ENCODE assay signal across 19 cellular contexts in the genomic region with DNA sequence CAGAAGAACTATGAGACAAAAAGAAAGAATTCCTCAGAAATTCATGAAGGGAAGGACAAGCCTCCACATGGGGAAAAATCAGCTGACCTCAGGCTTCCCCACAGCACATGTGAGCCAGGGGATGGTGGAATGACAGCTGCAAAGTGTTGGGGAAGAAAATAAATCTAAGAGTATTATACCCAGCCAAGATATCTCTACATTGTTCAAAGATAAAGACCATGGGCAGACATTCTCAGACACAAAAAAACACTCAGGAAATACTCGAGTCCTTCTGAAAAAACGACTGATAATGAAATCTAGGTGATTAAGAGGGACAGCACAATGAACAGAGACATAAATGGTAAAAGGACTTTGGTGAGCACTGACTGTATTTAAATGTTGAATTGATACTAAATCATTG. TPM values are rescaled to one million over a fixed set of nuclear protein-coding genes. Genes with fewer than 3 reads are reported as not detected.
A peak's percentile ranks its signal among the peaks of the same experiment; 100 is the strongest.
DNase-seq lines count a peak whose midpoint lies in the region; ATAC-seq, FAIRE-seq and TF ChIP-seq lines count a peak whose summit lies in the region.
"Had no signal": no experiment of that assay in that cellular context is flagged by ENCODE, and none has a peak within 500 bp of the region (broad histone marks: within the 10 kb centered on the region; RNA-seq: fewer than 3 reads in every experiment).

No MANE protein-coding gene starts in this region.

- H3K27me3 ChIP-seq in HepG2 (ENCODE audit: control insufficient read depth in 1 of 2, insufficient read depth in 2 of 2, low read length in 2 of 2) = peaks cover 0 to 3% of the 10 kb centered on the region in 2 experiments; a peak in 1 of 5 replicates
- H3K27me3 ChIP-seq in right lobe of liver = no peaks in the 10 kb centered on the region

- H3K4me1 Mint-ChIP-seq in mesothelial cell of epicardium = peaks cover 13% of the 10 kb centered on the region
- H3K4me1 Mint-ChIP-seq in type B pancreatic cell (ENCODE audit: unreplicated experiment) = peaks cover 14% of the 10 kb centered on the region

- H3K4me2 ChIP-seq in HepG2 (ENCODE audit: low read depth, low read length) = no peak overlapping the region
- H3K4me2 ChIP-seq: BLaER1 treated with 17β-estradiol and CSF1 and Interleukin-3, amounts not matched to agents 10 nM and 100 nM had no signal

- peak; percentile 32 for FAIRE-seq in HepG2 (lab: Jason Lieb, UNC)
- FAIRE-seq: D721Med, GM12892, GM19239 had no signal

- peaks cover 23% of the 10 kb centered on the region for H3K36me3 Mint-ChIP-seq in mesothelial cell of epicardium
- peaks cover 14% of the 10 kb centered on the region for H3K36me3 Mint-ChIP-seq in type B pancreatic cell

- H3K36me3 ChIP-seq in HepG2 (replicated peaks in 1 of 2; ENCODE audit: control insufficient read depth in 1 of 2, insufficient read depth in 2 of 2, low read length in 2 of 2) (no peaks in the 10 kb centered on the region), right lobe of liver (no peaks in the 10 kb centered on the region), HEK293 (ENCODE audit: control insufficient read depth in 2 of 2, insufficient read depth in 1 of 2, low read length in 2 of 2) (peaks cover 0 to 13% of the 10 kb centered on the region in 2 experiments; a peak in 2 of 3 replicates)

- H3K9me3 ChIP-seq in HepG2 (ENCODE audit: low read length) (peaks cover 15% of the 10 kb centered on the region), right lobe of liver (no peaks in the 10 kb centered on the region), HEK293 (ENCODE audit: control insufficient read depth, insufficient read depth, low read depth, low read length) (no peaks in the 10 kb centered on the region)

- H3K9ac ChIP-seq in HepG2 (ENCODE audit: insufficient read depth, low read depth, low read length) = no peak overlapping the region
- H3K9ac ChIP-seq: BLaER1 treated with 17β-estradiol and CSF1 and Interleukin-3, amounts not matched to agents 10 nM and 100 nM had no signal

- H3K27ac ChIP-seq in HepG2 (ENCODE audit: extremely low read length, insufficient read depth, low read length) (no peak overlapping the region), right lobe of liver (no peak overlapping the region), HEK293 (ENCODE audit: extremely low read depth, low read depth, low read length) (no peak overlapping the region)
- H3K27ac ChIP-seq: BLaER1 treated with 17β-estradiol and CSF1 and Interleukin-3, amounts not matched to agents 10 nM and 100 nM had no signal

- ATAC-seq in HepG2 (no peak), right lobe of liver (no peak), GM18909 (IDR thresholded peaks at IDR 0.05; ENCODE audit: poor library complexity, unreplicated experiment) (no peak)

- DNase-seq in HepG2 (ENCODE audit: low spot score) = no peak
- no peak for DNase-seq in right lobe of liver
- no peak for DNase-seq in mesothelial cell of epicardium (ENCODE audit: low spot score in 2 of 2, unreplicated experiment in 2 of 2)
- no peak for DNase-seq in type B pancreatic cell (ENCODE audit: extremely low spot score, unreplicated experiment)
- no peak for DNase-seq in HEK293T (ENCODE audit: extremely low spot score)
- DNase-seq in NCI-H748 (lab: John Stamatoyannopoulos, UW; ENCODE audit: unreplicated experiment) = no peak
- DNase-seq: ACHN; CD4-positive, alpha-beta memory T cell; DND-41; GDM1; HCEC 1CT had no signal

- H2AFZ ChIP-seq in HepG2 (ENCODE audit: low read length) = no peak overlapping the region

- TF ChIP-seq RAD21 in HepG2 (CRISPR knock-in tag; IDR thresholded peaks at IDR 0.05) = no peak

- peaks cover 16% of the 10 kb centered on the region for H3K27me3 Mint-ChIP-seq in mesothelial cell of epicardium (ENCODE audit: low read depth)
- H3K27me3 Mint-ChIP-seq in type B pancreatic cell = peaks cover 13% of the 10 kb centered on the region
- H3K27me3 Mint-ChIP-seq: CD4-positive, alpha-beta memory T cell had no signal

- H4K20me1 ChIP-seq in HepG2 (ENCODE audit: insufficient read depth, low read length) = no peaks in the 10 kb centered on the region

- no peak overlapping the region for H3K4me3 ChIP-seq in HepG2 (replicated peaks in 1 of 3; ENCODE audit: insufficient read depth in 1 of 3, low read depth in 2 of 3, low read length in 3 of 3)
- H3K4me3 ChIP-seq in right lobe of liver = no peak overlapping the region
- no peak overlapping the region for H3K4me3 ChIP-seq in HEK293 (ENCODE audit: low read depth, low read length)

- TF ChIP-seq EP300 in HepG2 (IDR thresholded peaks at IDR 0.05; ENCODE audit: low read depth in 2 of 2, low read length in 2 of 2) = no peak
- TF ChIP-seq EP300 in HepG2 (CRISPR knock-in tag; IDR thresholded peaks at IDR 0.05; ENCODE audit: borderline replicate concordance) = no peak

- POLR2A ChIA-PET in HepG2 (lab: Yijun Ruan, JAX) (no interaction called here), HEK293 (lab: Yijun Ruan, JAX) (no interaction called here), HEK293T (lab: Yijun Ruan, JAX) (no interaction called here)

- CTCF ChIA-PET in HepG2 (lab: Yijun Ruan, JAX; ENCODE audit: low intra/inter-chr PET ratio, low total read pairs) (no interaction called here), HEK293 (lab: Yijun Ruan, JAX) (no interaction called here), HEK293T (lab: Yijun Ruan, JAX) (no interaction called here)

- H3K9me3 Mint-ChIP-seq in mesothelial cell of epicardium (peaks cover 10% of the 10 kb centered on the region), type B pancreatic cell (peaks cover 7% of the 10 kb centered on the region)

- no peak overlapping the region for H3K27ac Mint-ChIP-seq in mesothelial cell of epicardium
- H3K27ac Mint-ChIP-seq in type B pancreatic cell = no peak overlapping the region
- H3K27ac Mint-ChIP-seq: CD4-positive, alpha-beta memory T cell had no signal

- 15% methylated on average over 2 of the region's 2 CpGs for WGBS in HepG2 (ENCODE audit: low lambda C conversion rate)
- WGBS in right lobe of liver (ENCODE audit: insufficient coverage, low coverage, low lambda C conversion rate, missing lambda C conversion rate) = 54% methylated on average over 2 of the region's 2 CpGs

- TF ChIP-seq CTCF in HepG2 (CRISPR knock-in tag; IDR thresholded peaks at IDR 0.05) = no peak
- no peak for TF ChIP-seq CTCF in right lobe of liver (IDR thresholded peaks at IDR 0.05)
- TF ChIP-seq CTCF in HEK293 (tag by site-specific recombination; IDR thresholded peaks at IDR 0.05) = no peak
- no peak for TF ChIP-seq CTCF in mesothelial cell of epicardium (IDR thresholded peaks at IDR 0.05; ENCODE audit: unreplicated experiment)
- TF ChIP-seq CTCF in type B pancreatic cell (conservative IDR thresholded peaks at IDR 0.05) = no peak

- TF ChIP-seq POLR2A in HepG2 (IDR thresholded peaks at IDR 0.05; ENCODE audit: insufficient read depth in 1 of 2, low read depth in 2 of 2, low read length in 2 of 2) = no peak
- TF ChIP-seq POLR2A in right lobe of liver (IDR thresholded peaks at IDR 0.05) = no peak

- no peaks in the 10 kb centered on the region for H3K79me2 ChIP-seq in HepG2 (ENCODE audit: insufficient read depth, low read length)

- in situ Hi-C loops in HepG2 (cut with HindIII; ENCODE audit: extremely low pct_ligation_motif_present, low pct_unique_long_range_greater_than_20kb) = no loop called here

- H3K4me3 Mint-ChIP-seq in mesothelial cell of epicardium (peak overlapping the region; percentile 14), type B pancreatic cell (peak overlapping the region; percentile 54)

- TSS peak; percentile 43 for BruUV-seq in HepG2 (replicated peaks; lab: Mats Ljungman, UMichigan)

- peaks cover 21% of the 10 kb centered on the region for H3K4me1 ChIP-seq in HepG2 (ENCODE audit: insufficient read depth, low read length)
- H3K4me1 ChIP-seq in right lobe of liver = peaks cover 0 to 5% (median 0%) of the 10 kb centered on the region in 4 donors
- H3K4me1 ChIP-seq in HEK293 (ENCODE audit: control insufficient read depth, insufficient read depth, low read length) = no peaks in the 10 kb centered on the region; the same call in 1 of the 2 replicates

- intact Hi-C loops in HepG2 (cut with micrococcal nuclease; ENCODE audit: unreplicated experiment) = no loop called here
- intact Hi-C loops in right lobe of liver (cut with DNase I) = no loop called here

RNA-seq across cellular contexts. Expression of gene RAB40B, which starts 3.9 kb away (rescaled TPM):
- total RNA-seq in HepG2 (2016; rRNA removed; fragmentation: Illumina TruSeq; extraction: Trizol) (4.4 and 6.2 TPM in 2 replicates), right lobe of liver (10 to 100 TPM in 3 of 6 experiments, 1 to 10 TPM in 3; 3.7 to 12.5 (median 9.3) TPM), mesothelial cell of epicardium (25.0 to 26.5 TPM (median 25.5 TPM) in 3 replicates), type B pancreatic cell (ENCODE audit: low replicate concordance) (16.7 and 18.9 TPM in 2 replicates)
- 8.6 and 11.9 TPM in 2 replicates for total RNA-seq in HepG2 (2016; cell fraction: cytosol; rRNA removed; fragmentation: Illumina TruSeq; extraction: Trizol; ENCODE audit: low read depth)
- 6.2 and 7.4 TPM in 2 replicates for total RNA-seq in HepG2 (2016; cell fraction: insoluble cytoplasmic fraction; rRNA removed; fragmentation: Illumina TruSeq; extraction: Trizol)
- 18.5 and 22.6 TPM in 2 replicates for total RNA-seq in HepG2 (2016; cell fraction: membrane; rRNA removed; fragmentation: Illumina TruSeq; extraction: Trizol)
- 3.7 TPM in 2 replicates for total RNA-seq in HepG2 (2016; cell fraction: nucleus; rRNA removed; fragmentation: Illumina TruSeq; extraction: Trizol)
- 6.5 and 7.2 TPM in 2 replicates for polyA plus RNA-seq in HepG2 (2011; rRNA removed)
- 5.7 and 9.9 TPM in 2 replicates for polyA plus RNA-seq in HepG2 (2011; cell fraction: cytosol; rRNA removed)
- 10.8 and 12.6 TPM in 2 replicates for polyA plus RNA-seq in HepG2 (2011; cell fraction: nucleus; rRNA removed)
- 6.2 and 7.3 TPM in 2 replicates for polyA plus RNA-seq in HepG2 (2012)
- polyA plus RNA-seq in HepG2 (2016; cell fraction: cytosol; fragmentation: Illumina TruSeq; extraction: Trizol; ENCODE audit: low read depth) = 25.0 and 26.7 TPM in 2 replicates
- polyA plus RNA-seq in HepG2 (2016; cell fraction: insoluble cytoplasmic fraction; fragmentation: Illumina TruSeq; extraction: Trizol; ENCODE audit: low read depth) = 7.0 and 7.6 TPM in 2 replicates
- 27.5 and 28.9 TPM in 2 replicates for polyA plus RNA-seq in HepG2 (2016; cell fraction: membrane; fragmentation: Illumina TruSeq; extraction: Trizol; ENCODE audit: low read depth)
- polyA plus RNA-seq in HepG2 (2016; cell fraction: nucleus; fragmentation: Illumina TruSeq; extraction: Trizol; ENCODE audit: insufficient read depth, low read depth) = 8.7 and 12.0 TPM in 2 replicates
- 3.1 and 8.9 TPM in 2 replicates for polyA minus RNA-seq in HepG2 (2011; rRNA and poly(A)+ RNA removed; ENCODE audit: low replicate concordance)
- 1.4 and 3.2 TPM in 2 replicates for polyA minus RNA-seq in HepG2 (2011; cell fraction: cytosol; rRNA and poly(A)+ RNA removed)
- polyA minus RNA-seq in HepG2 (2011; cell fraction: nucleus; rRNA and poly(A)+ RNA removed) = 2.7 TPM in 2 replicates

RNA-seq across cellular contexts. Expression of gene FN3KRP, which starts 21.9 kb away (rescaled TPM):
- total RNA-seq in HepG2 (2016; rRNA removed; fragmentation: Illumina TruSeq; extraction: Trizol) = 28.2 and 36.1 TPM in 2 replicates
- 5.3 and 7.1 TPM in 2 replicates for total RNA-seq in HepG2 (2016; cell fraction: cytosol; rRNA removed; fragmentation: Illumina TruSeq; extraction: Trizol; ENCODE audit: low read depth)
- total RNA-seq in HepG2 (2016; cell fraction: insoluble cytoplasmic fraction; rRNA removed; fragmentation: Illumina TruSeq; extraction: Trizol) = 27.6 and 34.8 TPM in 2 replicates
- total RNA-seq in HepG2 (2016; cell fraction: membrane; rRNA removed; fragmentation: Illumina TruSeq; extraction: Trizol) = 17.5 and 18.4 TPM in 2 replicates
- total RNA-seq in HepG2 (2016; cell fraction: nucleus; rRNA removed; fragmentation: Illumina TruSeq; extraction: Trizol) = 16.5 and 21.0 TPM in 2 replicates
- 22.1 and 22.4 TPM in 2 replicates for polyA plus RNA-seq in HepG2 (2011; rRNA removed)
- polyA plus RNA-seq in HepG2 (2011; cell fraction: cytosol; rRNA removed) = 17.7 and 18.3 TPM in 2 replicates
- 34.0 and 36.3 TPM in 2 replicates for polyA plus RNA-seq in HepG2 (2011; cell fraction: nucleus; rRNA removed)
- polyA plus RNA-seq in HepG2 (2012) = 27.4 and 37.9 TPM in 2 replicates
- 6.9 and 7.2 TPM in 2 replicates for polyA plus RNA-seq in HepG2 (2016; cell fraction: cytosol; fragmentation: Illumina TruSeq; extraction: Trizol; ENCODE audit: low read depth)
- polyA plus RNA-seq in HepG2 (2016; cell fraction: insoluble cytoplasmic fraction; fragmentation: Illumina TruSeq; extraction: Trizol; ENCODE audit: low read depth) = 54.4 and 62.2 TPM in 2 replicates
- 14.4 and 14.9 TPM in 2 replicates for polyA plus RNA-seq in HepG2 (2016; cell fraction: membrane; fragmentation: Illumina TruSeq; extraction: Trizol; ENCODE audit: low read depth)
- polyA plus RNA-seq in HepG2 (2016; cell fraction: nucleus; fragmentation: Illumina TruSeq; extraction: Trizol; ENCODE audit: insufficient read depth, low read depth) = 57.5 and 59.5 TPM in 2 replicates
- polyA minus RNA-seq in HepG2 (2011; rRNA and poly(A)+ RNA removed; ENCODE audit: low replicate concordance) = 13.3 and 23.3 TPM in 2 replicates
- 11.0 and 11.2 TPM in 2 replicates for polyA minus RNA-seq in HepG2 (2011; cell fraction: cytosol; rRNA and poly(A)+ RNA removed)
- 9.8 and 12.2 TPM in 2 replicates for polyA minus RNA-seq in HepG2 (2011; cell fraction: nucleus; rRNA and poly(A)+ RNA removed)
- total RNA-seq in right lobe of liver = 10 to 100 TPM in 4 of 6 experiments, 1 to 10 TPM in 2; 7.6 to 24.8 (median 14.3) TPM
- total RNA-seq in mesothelial cell of epicardium = 30.3 to 31.6 TPM (median 30.6 TPM) in 3 replicates
- 36.5 and 42.5 TPM in 2 replicates for total RNA-seq in type B pancreatic cell (ENCODE audit: low replicate concordance)

RNA-seq across cellular contexts. Expression of gene FN3K, which starts 40.8 kb away (rescaled TPM):
- 12.2 and 22.0 TPM in 2 replicates for total RNA-seq in HepG2 (2016; rRNA removed; fragmentation: Illumina TruSeq; extraction: Trizol)
- total RNA-seq in HepG2 (2016; cell fraction: cytosol; rRNA removed; fragmentation: Illumina TruSeq; extraction: Trizol; ENCODE audit: low read depth) = 9.6 and 10.3 TPM in 2 replicates
- 12.7 and 23.9 TPM in 2 replicates for total RNA-seq in HepG2 (2016; cell fraction: insoluble cytoplasmic fraction; rRNA removed; fragmentation: Illumina TruSeq; extraction: Trizol)
- total RNA-seq in HepG2 (2016; cell fraction: membrane; rRNA removed; fragmentation: Illumina TruSeq; extraction: Trizol) = 17.0 and 17.4 TPM in 2 replicates
- 29.1 and 32.3 TPM in 2 replicates for total RNA-seq in HepG2 (2016; cell fraction: nucleus; rRNA removed; fragmentation: Illumina TruSeq; extraction: Trizol)
- 3.5 and 5.7 TPM in 2 replicates for polyA plus RNA-seq in HepG2 (2011; rRNA removed)
- polyA plus RNA-seq in HepG2 (2011; cell fraction: cytosol; rRNA removed) = 1.9 and 2.0 TPM in 2 replicates
- 27.8 and 27.9 TPM in 2 replicates for polyA plus RNA-seq in HepG2 (2011; cell fraction: nucleus; rRNA removed)
- polyA plus RNA-seq in HepG2 (2012) = 48.6 and 58.1 TPM in 2 replicates
- polyA plus RNA-seq in HepG2 (2016; cell fraction: cytosol; fragmentation: Illumina TruSeq; extraction: Trizol; ENCODE audit: low read depth) = 21.3 and 21.5 TPM in 2 replicates
- polyA plus RNA-seq in HepG2 (2016; cell fraction: insoluble cytoplasmic fraction; fragmentation: Illumina TruSeq; extraction: Trizol; ENCODE audit: low read depth) = 52.3 and 61.0 TPM in 2 replicates
- polyA plus RNA-seq in HepG2 (2016; cell fraction: membrane; fragmentation: Illumina TruSeq; extraction: Trizol; ENCODE audit: low read depth) = 23.7 and 26.9 TPM in 2 replicates
- polyA plus RNA-seq in HepG2 (2016; cell fraction: nucleus; fragmentation: Illumina TruSeq; extraction: Trizol; ENCODE audit: insufficient read depth, low read depth) = 78.1 and 80.9 TPM in 2 replicates
- polyA minus RNA-seq in HepG2 (2011; rRNA and poly(A)+ RNA removed; ENCODE audit: low replicate concordance) = 1.6 and 9.2 TPM in 2 replicates
- 17.1 and 26.0 TPM in 2 replicates for polyA minus RNA-seq in HepG2 (2011; cell fraction: cytosol; rRNA and poly(A)+ RNA removed)
- 24.3 and 29.1 TPM in 2 replicates for polyA minus RNA-seq in HepG2 (2011; cell fraction: nucleus; rRNA and poly(A)+ RNA removed)
- total RNA-seq in right lobe of liver = 10 to 100 TPM; 29.6 to 61.6 (median 45.5) TPM
- total RNA-seq in mesothelial cell of epicardium = 31.9 to 33.3 TPM (median 33.0 TPM) in 3 replicates
- total RNA-seq in type B pancreatic cell (ENCODE audit: low replicate concordance) = 30.3 and 31.3 TPM in 2 replicates
- total RNA-seq: H4, HT1080 had no signal

RNA-seq across cellular contexts. Expression of gene WDR45B, which starts 46.4 kb away (rescaled TPM):
- total RNA-seq in HepG2 (2016; rRNA removed; fragmentation: Illumina TruSeq; extraction: Trizol) = 86.2 and 88.8 TPM in 2 replicates
- total RNA-seq in HepG2 (2016; cell fraction: cytosol; rRNA removed; fragmentation: Illumina TruSeq; extraction: Trizol; ENCODE audit: low read depth) = 59.9 and 62.3 TPM in 2 replicates
- 80.2 and 87.6 TPM in 2 replicates for total RNA-seq in HepG2 (2016; cell fraction: insoluble cytoplasmic fraction; rRNA removed; fragmentation: Illumina TruSeq; extraction: Trizol)
- 148 and 149 TPM in 2 replicates for total RNA-seq in HepG2 (2016; cell fraction: membrane; rRNA removed; fragmentation: Illumina TruSeq; extraction: Trizol)
- 45.2 and 55.4 TPM in 2 replicates for total RNA-seq in HepG2 (2016; cell fraction: nucleus; rRNA removed; fragmentation: Illumina TruSeq; extraction: Trizol)
- 153 and 155 TPM in 2 replicates for polyA plus RNA-seq in HepG2 (2011; rRNA removed)
- polyA plus RNA-seq in HepG2 (2011; cell fraction: cytosol; rRNA removed) = 121 and 131 TPM in 2 replicates
- 186 and 214 TPM in 2 replicates for polyA plus RNA-seq in HepG2 (2011; cell fraction: nucleus; rRNA removed)
- 124 and 164 TPM in 2 replicates for polyA plus RNA-seq in HepG2 (2012)
- polyA plus RNA-seq in HepG2 (2016; cell fraction: cytosol; fragmentation: Illumina TruSeq; extraction: Trizol; ENCODE audit: low read depth) = 65.9 and 70.7 TPM in 2 replicates
- polyA plus RNA-seq in HepG2 (2016; cell fraction: insoluble cytoplasmic fraction; fragmentation: Illumina TruSeq; extraction: Trizol; ENCODE audit: low read depth) = 89.4 and 101 TPM in 2 replicates
- 129 and 138 TPM in 2 replicates for polyA plus RNA-seq in HepG2 (2016; cell fraction: membrane; fragmentation: Illumina TruSeq; extraction: Trizol; ENCODE audit: low read depth)
- polyA plus RNA-seq in HepG2 (2016; cell fraction: nucleus; fragmentation: Illumina TruSeq; extraction: Trizol; ENCODE audit: insufficient read depth, low read depth) = 81.4 and 81.5 TPM in 2 replicates
- polyA minus RNA-seq in HepG2 (2011; rRNA and poly(A)+ RNA removed; ENCODE audit: low replicate concordance) = 68.7 and 113 TPM in 2 replicates
- polyA minus RNA-seq in HepG2 (2011; cell fraction: cytosol; rRNA and poly(A)+ RNA removed) = 60.7 and 64.4 TPM in 2 replicates
- polyA minus RNA-seq in HepG2 (2011; cell fraction: nucleus; rRNA and poly(A)+ RNA removed) = 61.5 and 68.1 TPM in 2 replicates
- 10 to 100 TPM; 27.7 to 40.7 (median 31.6) TPM for total RNA-seq in right lobe of liver
- 90.2 to 93.3 TPM (median 92.3 TPM) in 3 replicates for total RNA-seq in mesothelial cell of epicardium
- 74.0 and 100 TPM in 2 replicates for total RNA-seq in type B pancreatic cell (ENCODE audit: low replicate concordance)

RNA-seq across cellular contexts. Expression of gene TBCD, which starts 57.2 kb away (rescaled TPM):
- total RNA-seq in HepG2 (2016; rRNA removed; fragmentation: Illumina TruSeq; extraction: Trizol) = 33.9 and 49.6 TPM in 2 replicates
- 98.6 and 103 TPM in 2 replicates for total RNA-seq in HepG2 (2016; cell fraction: cytosol; rRNA removed; fragmentation: Illumina TruSeq; extraction: Trizol; ENCODE audit: low read depth)
- 32.6 and 40.4 TPM in 2 replicates for total RNA-seq in HepG2 (2016; cell fraction: insoluble cytoplasmic fraction; rRNA removed; fragmentation: Illumina TruSeq; extraction: Trizol)
- 28.6 and 30.6 TPM in 2 replicates for total RNA-seq in HepG2 (2016; cell fraction: membrane; rRNA removed; fragmentation: Illumina TruSeq; extraction: Trizol)
- total RNA-seq in HepG2 (2016; cell fraction: nucleus; rRNA removed; fragmentation: Illumina TruSeq; extraction: Trizol) = 44.9 and 51.2 TPM in 2 replicates
- polyA plus RNA-seq in HepG2 (2011; rRNA removed) = 54.8 and 58.7 TPM in 2 replicates
- polyA plus RNA-seq in HepG2 (2011; cell fraction: cytosol; rRNA removed) = 29.1 and 46.9 TPM in 2 replicates
- 327 and 449 TPM in 2 replicates for polyA plus RNA-seq in HepG2 (2011; cell fraction: nucleus; rRNA removed)
- 37.3 and 41.7 TPM in 2 replicates for polyA plus RNA-seq in HepG2 (2012)
- polyA plus RNA-seq in HepG2 (2016; cell fraction: cytosol; fragmentation: Illumina TruSeq; extraction: Trizol; ENCODE audit: low read depth) = 3.7 and 4.9 TPM in 2 replicates
- 39.7 and 51.2 TPM in 2 replicates for polyA plus RNA-seq in HepG2 (2016; cell fraction: insoluble cytoplasmic fraction; fragmentation: Illumina TruSeq; extraction: Trizol; ENCODE audit: low read depth)
- 5.6 and 6.8 TPM in 2 replicates for polyA plus RNA-seq in HepG2 (2016; cell fraction: membrane; fragmentation: Illumina TruSeq; extraction: Trizol; ENCODE audit: low read depth)
- polyA plus RNA-seq in HepG2 (2016; cell fraction: nucleus; fragmentation: Illumina TruSeq; extraction: Trizol; ENCODE audit: insufficient read depth, low read depth) = 140 and 151 TPM in 2 replicates
- 67.0 and 125 TPM in 2 replicates for polyA minus RNA-seq in HepG2 (2011; rRNA and poly(A)+ RNA removed; ENCODE audit: low replicate concordance)
- 38.0 and 45.2 TPM in 2 replicates for polyA minus RNA-seq in HepG2 (2011; cell fraction: cytosol; rRNA and poly(A)+ RNA removed)
- polyA minus RNA-seq in HepG2 (2011; cell fraction: nucleus; rRNA and poly(A)+ RNA removed) = 51.1 and 51.6 TPM in 2 replicates
- total RNA-seq in right lobe of liver = 10 to 100 TPM; 28.0 to 55.7 (median 41.3) TPM
- total RNA-seq in mesothelial cell of epicardium = 102 to 117 TPM (median 103 TPM) in 3 replicates
- total RNA-seq in type B pancreatic cell (ENCODE audit: low replicate concordance) = 65.4 and 104 TPM in 2 replicates

Comparison
In these comparisons a context has a peak if more than half of its experiments do, and no peak if none do; other contexts are left out.
1. Of the 63 proteins assayed by ChIP-seq in both HepG2 and HEK293: peak only in HepG2: none; only in HEK293: SETDB1; in both: none; in neither: 62.